12 cellular contexts compared by ENCODE assay signal in genomic region chr21:33042812-33043211, GRCh38. TPM values are rescaled to one million over a fixed set of nuclear protein-coding genes. Genes with fewer than 3 reads are reported as not detected.
DNase-seq lines count a peak whose midpoint lies in the region; TF ChIP-seq lines count a peak whose summit lies in the region.
"Had no signal": no experiment of that assay in that cellular context is flagged by ENCODE, and none has a peak within 500 bp of the region (broad histone marks: within the 10 kb centered on the region; RNA-seq: fewer than 3 reads in every experiment).

No MANE protein-coding gene starts in this region.

- H3K27ac ChIP-seq in mesenchymal stem cell (ENCODE audit: low read length, poor library complexity, severe bottlenecking) = no peak overlapping the region
- no peak overlapping the region for H3K27ac ChIP-seq in suprapubic skin
- H3K27ac ChIP-seq in left ventricle myocardium inferior (replicated peaks) = no peak overlapping the region
- H3K27ac ChIP-seq: spleen had no signal

- H3K79me1 ChIP-seq in mesenchymal stem cell (replicated peaks; ENCODE audit: low read length, poor library complexity, severe bottlenecking) = no peaks in the 10 kb centered on the region

- no peak overlapping the region for H3K4me2 ChIP-seq in mesenchymal stem cell (ENCODE audit: low read length, poor library complexity, severe bottlenecking)

- no peak overlapping the region for H2AK5ac ChIP-seq in mesenchymal stem cell (ENCODE audit: low read length, severe bottlenecking)

- no peak overlapping the region for H3K9ac ChIP-seq in mesenchymal stem cell (ENCODE audit: low read length)

- H3K14ac ChIP-seq in mesenchymal stem cell (ENCODE audit: low read length in 2 of 2) = no peak overlapping the region

- no peak overlapping the region for H3K4ac ChIP-seq in mesenchymal stem cell (ENCODE audit: low read depth in 1 of 2, low read length in 2 of 2)

- 5% methylated on average over 3 of the region's 4 CpGs for WGBS in mesenchymal stem cell
- WGBS in suprapubic skin = 35% methylated on average over 4 of the region's 4 CpGs

- no peak overlapping the region for H2BK15ac ChIP-seq in mesenchymal stem cell (ENCODE audit: low read depth, poor library complexity, severe bottlenecking)

- no peaks in the 10 kb centered on the region for H3K36me3 ChIP-seq in mesenchymal stem cell (ENCODE audit: control insufficient read depth in 1 of 2, insufficient read depth in 2 of 2, low read depth in 1 of 2, low read length in 2 of 2)
- no peaks in the 10 kb centered on the region for H3K36me3 ChIP-seq in suprapubic skin
- H3K36me3 ChIP-seq in left ventricle myocardium inferior = no peaks in the 10 kb centered on the region
- H3K36me3 ChIP-seq: spleen had no signal

- intact Hi-C loops in left ventricle myocardium inferior (cut with micrococcal nuclease) = no loop called here

- H3K27me3 ChIP-seq in mesenchymal stem cell (ENCODE audit: control insufficient read depth in 1 of 2, insufficient read depth in 1 of 2, low read length in 2 of 2) (peaks cover 9 to 16% of the 10 kb centered on the region in 2 experiments), suprapubic skin (peaks cover 58% of the 10 kb centered on the region), left ventricle myocardium inferior (ENCODE audit: low read depth) (peaks cover 94% of the 10 kb centered on the region)

- H3K4me3 ChIP-seq in mesenchymal stem cell (ENCODE audit: insufficient read depth in 1 of 2, low read depth in 1 of 2, low read length in 2 of 2) = no peak overlapping the region
- H3K4me3 ChIP-seq in suprapubic skin = no peak overlapping the region
- H3K4me3 ChIP-seq in left ventricle myocardium inferior = no peak overlapping the region
- H3K4me3 ChIP-seq: spleen had no signal

- H2BK12ac ChIP-seq in mesenchymal stem cell (ENCODE audit: low read length in 2 of 2) = no peak overlapping the region

- H4K8ac ChIP-seq in mesenchymal stem cell (ENCODE audit: low read length) = no peak overlapping the region

- H3K18ac ChIP-seq in mesenchymal stem cell (ENCODE audit: low read depth in 1 of 2, low read length in 2 of 2) = peak overlapping the region in 1 of 2 experiments; percentile 75

- TF ChIP-seq POLR2A in suprapubic skin (IDR thresholded peaks at IDR 0.05) = no peak

- no peak overlapping the region for H2BK120ac ChIP-seq in mesenchymal stem cell (ENCODE audit: low read depth, low read length)

- no peak overlapping the region for H3K23ac ChIP-seq in mesenchymal stem cell (ENCODE audit: low read length in 2 of 2)

- H3K9me3 ChIP-seq in mesenchymal stem cell (ENCODE audit: control insufficient read depth, low read length) = no peaks in the 10 kb centered on the region
- no peaks in the 10 kb centered on the region for H3K9me3 ChIP-seq in suprapubic skin
- H3K9me3 ChIP-seq in left ventricle myocardium inferior (replicated peaks) = no peaks in the 10 kb centered on the region
- H3K9me3 ChIP-seq: spleen had no signal

- no peak overlapping the region for H4K91ac ChIP-seq in mesenchymal stem cell (ENCODE audit: low read length)

- H3K4me1 ChIP-seq in mesenchymal stem cell (ENCODE audit: control insufficient read depth, insufficient read depth, low read depth, low read length) = peaks cover 4% of the 10 kb centered on the region
- no peaks in the 10 kb centered on the region for H3K4me1 ChIP-seq in suprapubic skin
- H3K4me1 ChIP-seq in left ventricle myocardium inferior = no peaks in the 10 kb centered on the region
- H3K4me1 ChIP-seq: spleen had no signal

- H2BK5ac ChIP-seq in mesenchymal stem cell (ENCODE audit: low read depth, low read length, poor library complexity, severe bottlenecking) = no peak overlapping the region

- TF ChIP-seq EP300 in suprapubic skin (IDR thresholded peaks at IDR 0.05) = no peak

- TF ChIP-seq CTCF in suprapubic skin (IDR thresholded peaks at IDR 0.05) (no peak), left ventricle myocardium inferior (IDR thresholded peaks at IDR 0.05; ENCODE audit: borderline replicate concordance) (no peak)

- peak; percentile 55 for DNase-seq in AG20443 (ENCODE audit: low spot score)
- peak; percentile 94 for DNase-seq in HS-27A (ENCODE audit: low read depth)
- DNase-seq in astrocyte of the hippocampus (ENCODE audit: low read depth, low spot score) = peak; percentile 92
- DNase-seq in mesenchymal stem cell = peak; percentile 80
- DNase-seq in suprapubic skin (ENCODE audit: low spot score in 2 of 2) = no peak
- no peak for DNase-seq in NK-92 treated with Interleukin-12 subunit alpha and Interleukin-12 subunit beta, amount 100 ng/mL, for 24 hours (lab: John Stamatoyannopoulos, UW)
- no peak for DNase-seq in cortex of kidney (lab: John Stamatoyannopoulos, UW)
- no peak for DNase-seq in left ventricle myocardium inferior
- DNase-seq: NCI-H1417, spleen had no signal

- H2AFZ ChIP-seq in mesenchymal stem cell (ENCODE audit: low read depth, low read length) = no peak overlapping the region

RNA-seq across cellular contexts. Expression of gene OLIG2, which starts 17.1 kb away (rescaled TPM):
- 0.44 TPM for polyA plus RNA-seq in mesenchymal stem cell (2013, experiment 1 of 2)
- polyA plus RNA-seq in mesenchymal stem cell (2013, experiment 2 of 2) = 0.38 TPM
- total RNA-seq in suprapubic skin (not detected), left ventricle myocardium inferior (not detected)
- total RNA-seq: activated CD8-positive, alpha-beta memory T cell treated with anti-CD3 and anti-CD28 coated beads for 36 hours; T-helper 2 cell treated with Interferon-gamma antibody and Interleukin-4, amounts not matched to agents 100 ng/mL and 5 ng/mL, for 36 hours had no signal

RNA-seq across cellular contexts. Expression of gene OLIG1, which starts 27.1 kb away (rescaled TPM):
- not detected for polyA plus RNA-seq in mesenchymal stem cell (2013, experiment 1 of 2)
- polyA plus RNA-seq in mesenchymal stem cell (2013, experiment 2 of 2) = not detected
- total RNA-seq in suprapubic skin (under 1 TPM in 1 of 4 donors, not detected in 3; 0.42 TPM), left ventricle myocardium inferior (0.22 TPM)
- total RNA-seq: activated CD8-positive, alpha-beta memory T cell treated with anti-CD3 and anti-CD28 coated beads for 36 hours; T-helper 2 cell treated with Interferon-gamma antibody and Interleukin-4, amounts not matched to agents 100 ng/mL and 5 ng/mL, for 36 hours had no signal

Comparison
In these comparisons a context has a peak if more than half of its experiments do, and no peak if none do; other contexts are left out.
1. DNase-seq: peak in AG20443 (single experiment), HS-27A (single experiment), astrocyte of the hippocampus (single experiment) and mesenchymal stem cell (single experiment); none in suprapubic skin (0 of 2), NK-92 treated with Interleukin-12 subunit alpha and Interleukin-12 subunit beta, amount 100 ng/mL, for 24 hours (single experiment), cortex of kidney (single experiment) and left ventricle myocardium inferior (single experiment).